12 cellular contexts compared by ENCODE assay signal in genomic region chr5:40781843-40782409, GRCh38. TPM values are rescaled to one million over a fixed set of nuclear protein-coding genes. Genes with fewer than 3 reads are reported as not detected.
A peak's percentile ranks its signal among the peaks of the same experiment; 100 is the strongest.
DNase-seq lines count a peak whose midpoint lies in the region; ATAC-seq, FAIRE-seq and TF ChIP-seq lines count a peak whose summit lies in the region.
"Had no signal": no experiment of that assay in that cellular context is flagged by ENCODE, and none has a peak within 500 bp of the region (broad histone marks: within the 10 kb centered on the region; RNA-seq: fewer than 3 reads in every experiment).

No MANE protein-coding gene starts in this region.

- FAIRE-seq in astrocyte (lab: Jason Lieb, UNC) = no peak
- FAIRE-seq: keratinocyte had no signal

- H3K27ac ChIP-seq in right atrium auricular region = no peak overlapping the region
- H3K27ac ChIP-seq in astrocyte (ENCODE audit: low read depth, low read length) = no peak overlapping the region
- no peak overlapping the region for H3K27ac ChIP-seq in heart right ventricle
- H3K27ac ChIP-seq in upper lobe of right lung = no peak overlapping the region
- H3K27ac ChIP-seq: uterus had no signal

- no peak overlapping the region for H3K9ac ChIP-seq in astrocyte (ENCODE audit: low read length)

- peaks cover 14% of the 10 kb centered on the region for H3K4me1 Mint-ChIP-seq in astrocyte (ENCODE audit: low read depth, unreplicated experiment)

- H3K4me3 ChIP-seq in right atrium auricular region (no peak overlapping the region), astrocyte (ENCODE audit: insufficient read depth, low read depth, low read length) (no peak overlapping the region), heart right ventricle (no peak overlapping the region), upper lobe of right lung (no peak overlapping the region)
- H3K4me3 ChIP-seq: uterus had no signal

- peaks cover 80% of the 10 kb centered on the region for H4K20me1 ChIP-seq in astrocyte (ENCODE audit: insufficient read depth, low read length)

- H3K27me3 Mint-ChIP-seq in astrocyte (ENCODE audit: low read depth, unreplicated experiment) = no peaks in the 10 kb centered on the region

- DNase-seq in Right ventricle myocardium inferior (ENCODE audit: missing footprints) (no peak), right atrium auricular region (ENCODE audit: low spot score) (no peak), astrocyte (ENCODE audit: low read depth) (peak; percentile 44), heart right ventricle (peak in 1 of 2 donors; percentile 11), upper lobe of right lung (no peak)
- DNase-seq: activated T-cell treated with anti-CD3 and anti-CD28 coated beads for 4 hours, uterus had no signal

- no peak overlapping the region for H3K4me2 ChIP-seq in astrocyte (ENCODE audit: low read length)

- TF ChIP-seq CTCF in right atrium auricular region (IDR thresholded peaks at IDR 0.05) (no peak), astrocyte (IDR thresholded peaks at IDR 0.05; ENCODE audit: insufficient read depth, low read depth, low read length) (no peak), heart right ventricle (IDR thresholded peaks at IDR 0.05) (no peak), upper lobe of right lung (IDR thresholded peaks at IDR 0.05) (no peak)

- H3K4me1 ChIP-seq in right atrium auricular region (peaks cover 0 to 30% of the 10 kb centered on the region in 2 donors), astrocyte (ENCODE audit: insufficient read depth, low read length) (no peaks in the 10 kb centered on the region), heart right ventricle (peaks cover 0 to 50% (median 27%) of the 10 kb centered on the region in 9 donors), upper lobe of right lung (peaks cover 10% of the 10 kb centered on the region)

- H3K4me3 Mint-ChIP-seq in astrocyte (ENCODE audit: unreplicated experiment) = no peak overlapping the region
- H3K4me3 Mint-ChIP-seq: neural crest cell had no signal

- H2AFZ ChIP-seq in astrocyte (ENCODE audit: low read depth, low read length) = no peak overlapping the region

- H3K27ac Mint-ChIP-seq in astrocyte (ENCODE audit: unreplicated experiment) = no peak overlapping the region

- no peaks in the 10 kb centered on the region for H3K9me3 Mint-ChIP-seq in astrocyte (ENCODE audit: unreplicated experiment)
- H3K9me3 Mint-ChIP-seq: neural crest cell had no signal

- H3K79me2 ChIP-seq in astrocyte (ENCODE audit: insufficient read depth, low read length) = peaks cover 95% of the 10 kb centered on the region

- H3K27me3 ChIP-seq in right atrium auricular region = no peaks in the 10 kb centered on the region
- no peaks in the 10 kb centered on the region for H3K27me3 ChIP-seq in astrocyte (ENCODE audit: insufficient read depth, low read length)
- H3K27me3 ChIP-seq in heart right ventricle = no peaks in the 10 kb centered on the region
- H3K27me3 ChIP-seq in upper lobe of right lung = no peaks in the 10 kb centered on the region
- H3K27me3 ChIP-seq: uterus had no signal

- ATAC-seq in Right ventricle myocardium inferior (peak; percentile 94), heart right ventricle (peak; percentile 50 to 91 (median 70)), upper lobe of right lung (peak; percentile 56), GM19397 (IDR thresholded peaks at IDR 0.05; ENCODE audit: unreplicated experiment) (no peak), HG03565 (IDR thresholded peaks at IDR 0.05; ENCODE audit: unreplicated experiment) (no peak), HG03520 (IDR thresholded peaks at IDR 0.05; ENCODE audit: unreplicated experiment) (no peak)

- intact Hi-C loops in Right ventricle myocardium inferior (cut with DNase I) = no loop called here
- intact Hi-C loops in heart right ventricle (cut with DNase I) = no loop called here
- intact Hi-C loops in upper lobe of right lung (cut with DNase I) = no loop called here

- H3K9me3 ChIP-seq in right atrium auricular region = no peaks in the 10 kb centered on the region
- no peaks in the 10 kb centered on the region for H3K9me3 ChIP-seq in astrocyte (ENCODE audit: insufficient read depth, low read depth, low read length)
- peaks cover 0 to 4% (median 0%) of the 10 kb centered on the region in 11 donors for H3K9me3 ChIP-seq in heart right ventricle
- no peaks in the 10 kb centered on the region for H3K9me3 ChIP-seq in upper lobe of right lung
- H3K9me3 ChIP-seq: uterus had no signal

- peaks cover 5% of the 10 kb centered on the region for H3K36me3 ChIP-seq in right atrium auricular region
- H3K36me3 ChIP-seq in astrocyte (ENCODE audit: insufficient read depth, low read length) = no peaks in the 10 kb centered on the region
- peaks cover 0 to 8% (median 0%) of the 10 kb centered on the region in 9 donors for H3K36me3 ChIP-seq in heart right ventricle
- peaks cover 5% of the 10 kb centered on the region for H3K36me3 ChIP-seq in upper lobe of right lung
- H3K36me3 ChIP-seq: uterus had no signal

- peaks cover 2% of the 10 kb centered on the region for H3K36me3 Mint-ChIP-seq in astrocyte (ENCODE audit: low read depth, unreplicated experiment)

RNA-seq across cellular contexts. Expression of gene PRKAA1, which starts 16.2 kb away (rescaled TPM):
- total RNA-seq in Right ventricle myocardium inferior (33.6 TPM), right atrium auricular region (10 to 100 TPM; 43.0 to 52.5 TPM), astrocyte (65.6 and 70.3 TPM in 2 replicates), heart right ventricle (10 to 100 TPM; 37.2 to 53.2 (median 42.7) TPM), upper lobe of right lung (83.0 TPM)
- 10 to 100 TPM; 11.0 to 28.5 TPM for polyA plus RNA-seq in heart right ventricle

RNA-seq across cellular contexts. Expression of gene TTC33, which starts 26.2 kb away (rescaled TPM):
- 19.3 TPM for total RNA-seq in Right ventricle myocardium inferior
- total RNA-seq in right atrium auricular region = 10 to 100 TPM; 10.2 to 16.7 TPM
- 12.0 and 13.3 TPM in 2 replicates for total RNA-seq in astrocyte
- total RNA-seq in heart right ventricle = 10 to 100 TPM; 12.9 to 20.1 (median 17.9) TPM
- 1 to 10 TPM; 6.4 to 7.2 TPM for polyA plus RNA-seq in heart right ventricle
- 16.6 TPM for total RNA-seq in upper lobe of right lung

RNA-seq across cellular contexts. Expression of gene RPL37, which starts 53.1 kb away (rescaled TPM):
- total RNA-seq in Right ventricle myocardium inferior = 693 TPM
- total RNA-seq in right atrium auricular region = 10 to 100 TPM; 51.2 to 95.3 TPM
- total RNA-seq in astrocyte = 981 and 1,090 TPM in 2 replicates
- total RNA-seq in heart right ventricle = 100 to 1,000 TPM; 530 to 829 (median 577) TPM
- polyA plus RNA-seq in heart right ventricle = 1,000 to 10,000 TPM; 1,171 to 1,864 TPM
- total RNA-seq in upper lobe of right lung = 942 TPM

RNA-seq across cellular contexts. Expression of gene CARD6, which starts 59.2 kb away (rescaled TPM):
- total RNA-seq in Right ventricle myocardium inferior (7.1 TPM), right atrium auricular region (10 to 100 TPM in 1 of 2 donors, 1 to 10 TPM in 1; 8.0 to 10.8 TPM), astrocyte (0.96 and 1.0 TPM in 2 replicates), heart right ventricle (1 to 10 TPM; 4.4 to 9.1 (median 5.4) TPM), upper lobe of right lung (24.1 TPM)
- 1 to 10 TPM; 2.7 to 3.3 TPM for polyA plus RNA-seq in heart right ventricle
- total RNA-seq: neural crest cell had no signal

Comparison
In these comparisons a context has a peak if more than half of its experiments do, and no peak if none do; other contexts are left out.
1. ATAC-seq: peak in Right ventricle myocardium inferior (single experiment), heart right ventricle (8 of 8) and upper lobe of right lung (single experiment); none in GM19397 (single experiment), HG03565 (single experiment) and HG03520 (single experiment).